Comparison of ENCODE assay signal across 11 cellular contexts in the genomic region with DNA sequence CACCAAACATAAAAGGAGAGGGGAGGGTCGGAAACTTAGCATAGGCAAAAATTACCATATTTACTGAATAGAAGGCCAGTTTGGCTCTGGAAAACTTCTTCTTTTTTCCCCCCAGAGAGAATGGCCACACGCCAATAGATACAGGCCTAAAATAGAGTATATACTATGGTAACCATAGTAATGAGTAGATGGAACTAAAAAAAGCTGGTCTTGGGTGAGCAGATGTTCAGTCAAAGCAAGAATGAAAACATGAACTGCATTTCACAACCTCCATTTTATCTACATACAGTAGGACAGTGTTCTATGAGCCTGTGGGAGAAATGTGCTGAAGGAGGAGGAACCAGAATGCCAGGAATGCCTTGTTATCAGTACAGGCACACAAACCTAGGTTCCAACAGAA.
DNase-seq lines count a peak whose midpoint lies in the region; ATAC-seq and TF ChIP-seq lines count a peak whose summit lies in the region.
"Had no signal": no experiment of that assay in that cellular context is flagged by ENCODE, and none has a peak within 500 bp of the region (broad histone marks: within the 10 kb centered on the region; RNA-seq: fewer than 3 reads in every experiment).

No MANE protein-coding gene starts in this region.

- no peak for TF ChIP-seq CTCF in mesothelial cell of epicardium (IDR thresholded peaks at IDR 0.05; ENCODE audit: unreplicated experiment)
- TF ChIP-seq CTCF in tibial nerve (IDR thresholded peaks at IDR 0.05) = no peak

- H3K9me3 Mint-ChIP-seq in mesothelial cell of epicardium = no peaks in the 10 kb centered on the region

- ATAC-seq in GM18909 (IDR thresholded peaks at IDR 0.05; ENCODE audit: poor library complexity, unreplicated experiment) (peak; percentile 83), HG03064 (IDR thresholded peaks at IDR 0.05; ENCODE audit: low read depth, unreplicated experiment) (peak; percentile 78), left ventricle myocardium superior (no peak)
- ATAC-seq: stimulated activated naive CD8-positive, alpha-beta T cell treated with anti-CD3 and anti-CD28 coated beads, Interleukin-15, Interleukin-2, amounts not matched to agents 100 U/mL and 50 U/mL, for 24 hours had no signal

- H3K4me1 Mint-ChIP-seq in mesothelial cell of epicardium = peaks cover 16% of the 10 kb centered on the region

- no peaks in the 10 kb centered on the region for H3K4me1 ChIP-seq in tibial nerve

- peak overlapping the region; percentile 77 for H3K27ac Mint-ChIP-seq in mesothelial cell of epicardium
- H3K27ac Mint-ChIP-seq: progenitor cell of endocrine pancreas had no signal

- no peak overlapping the region for H3K27ac ChIP-seq in tibial nerve

- H3K27me3 ChIP-seq in tibial nerve = no peaks in the 10 kb centered on the region

- H3K27me3 Mint-ChIP-seq in mesothelial cell of epicardium (ENCODE audit: low read depth) = no peaks in the 10 kb centered on the region
- H3K27me3 Mint-ChIP-seq: progenitor cell of endocrine pancreas had no signal

- no peak overlapping the region for H3K4me3 Mint-ChIP-seq in mesothelial cell of epicardium

- no peaks in the 10 kb centered on the region for H3K9me3 ChIP-seq in tibial nerve

- no peak for TF ChIP-seq POLR2A in tibial nerve (IDR thresholded peaks at IDR 0.05)

- no peak overlapping the region for H3K4me3 ChIP-seq in tibial nerve

- H3K36me3 Mint-ChIP-seq in mesothelial cell of epicardium = no peaks in the 10 kb centered on the region

- intact Hi-C loops in posterior vena cava (cut with DNase I) = no loop called here
- intact Hi-C loops in left ventricle myocardium superior (cut with micrococcal nuclease) = no loop called here

- DNase-seq in OCI-M1 (lab: John Stamatoyannopoulos, UW) (peak; percentile 95), mesothelial cell of epicardium (ENCODE audit: low spot score in 2 of 2, unreplicated experiment in 2 of 2) (no peak), tibial nerve (ENCODE audit: low spot score in 2 of 2) (no peak), NCI-H510A treated with DMSO at 0.1 percent for 48 hours (lab: John Stamatoyannopoulos, UW) (no peak), posterior vena cava (ENCODE audit: low spot score) (no peak), left ventricle myocardium superior (no peak)
- DNase-seq: SHP77; stimulated activated naive CD8-positive, alpha-beta T cell treated with anti-CD3 and anti-CD28 coated beads, Interleukin-15, Interleukin-2, amounts not matched to agents 100 U/mL and 50 U/mL, for 24 hours had no signal

- no peak for TF ChIP-seq EP300 in tibial nerve (IDR thresholded peaks at IDR 0.05)

- WGBS in tibial nerve, 2 donors = 38 to 40% methylated on average over 2 of the region's 2 CpGs

- no peaks in the 10 kb centered on the region for H3K36me3 ChIP-seq in tibial nerve
